In genomic region chr21:33488936-33489335, GRCh38 we compare ENCODE assay signal across 20 cellular contexts. TPM values are rescaled to one million over a fixed set of nuclear protein-coding genes. Genes with fewer than 3 reads are reported as not detected.
A peak's percentile ranks its signal among the peaks of the same experiment; 100 is the strongest.
DNase-seq lines count a peak whose midpoint lies in the region; ATAC-seq, FAIRE-seq and TF ChIP-seq lines count a peak whose summit lies in the region.
"Had no signal": no experiment of that assay in that cellular context is flagged by ENCODE, and none has a peak within 500 bp of the region (broad histone marks: within the 10 kb centered on the region; RNA-seq: fewer than 3 reads in every experiment).

No MANE protein-coding gene starts in this region.

- no peaks in the 10 kb centered on the region for H3K9me1 ChIP-seq in K562 (ENCODE audit: control insufficient read depth, insufficient read depth, low read length)

- no peaks in the 10 kb centered on the region for H3K27me3 Mint-ChIP-seq in neural crest cell (ENCODE audit: low read depth)
- H3K27me3 Mint-ChIP-seq: B cell had no signal

- H3K4me1 ChIP-seq in HepG2 (ENCODE audit: insufficient read depth, low read length) = peaks cover 21% of the 10 kb centered on the region
- peaks cover 0 to 8% (median 0%) of the 10 kb centered on the region in 4 donors for H3K4me1 ChIP-seq in right lobe of liver
- H3K4me1 ChIP-seq in K562 (replicated peaks in 1 of 2; ENCODE audit: control insufficient read depth in 2 of 2, insufficient read depth in 2 of 2, low read length in 2 of 2) = peaks cover 0 to 10% of the 10 kb centered on the region in 2 experiments; a peak in 2 of 5 replicates

- intact Hi-C loops in HepG2 (cut with micrococcal nuclease; ENCODE audit: unreplicated experiment) (no loop called here), right lobe of liver (cut with DNase I) (no loop called here), K562 (cut with micrococcal nuclease) (no loop called here), head of caudate nucleus (cut with DNase I) (no loop called here)

- H3K79me2 ChIP-seq in HepG2 (ENCODE audit: insufficient read depth, low read length) (no peaks in the 10 kb centered on the region), K562 (ENCODE audit: control insufficient read depth, insufficient read depth, low read length) (no peaks in the 10 kb centered on the region)

- no peak overlapping the region for H3K4me2 ChIP-seq in HepG2 (ENCODE audit: low read depth, low read length)
- H3K4me2 ChIP-seq in K562 (ENCODE audit: insufficient read depth, low read length) = no peak overlapping the region
- H3K4me2 ChIP-seq: BLaER1 treated with 17β-estradiol and CSF1 and Interleukin-3, amounts not matched to agents 10 nM and 100 nM had no signal

- 81% methylated on average over 4 of the region's 4 CpGs for WGBS in HepG2 (ENCODE audit: low lambda C conversion rate)
- WGBS in right lobe of liver (ENCODE audit: insufficient coverage, low coverage, low lambda C conversion rate, missing lambda C conversion rate) = 88% methylated on average over 4 of the region's 4 CpGs
- WGBS in K562 (ENCODE audit: insufficient coverage, low coverage, missing lambda C conversion rate) = 39% methylated on average over 4 of the region's 4 CpGs

- H3K9me3 ChIP-seq in HepG2 (ENCODE audit: low read length) (no peaks in the 10 kb centered on the region), right lobe of liver (no peaks in the 10 kb centered on the region), K562 (replicated peaks; ENCODE audit: control insufficient read depth, insufficient read depth, low read depth, low read length) (no peaks in the 10 kb centered on the region)
- H3K9me3 ChIP-seq: BLaER1 treated with 17β-estradiol and CSF1 and Interleukin-3, amounts not matched to agents 10 nM and 100 nM had no signal

- CTCF ChIA-PET in HepG2 (lab: Yijun Ruan, JAX; ENCODE audit: low intra/inter-chr PET ratio, low total read pairs) (no interaction called here), K562 (lab: Yijun Ruan, JAX; ENCODE audit: low intra/inter-chr PET ratio) (no interaction called here)

- no peak overlapping the region for H3K9ac ChIP-seq in HepG2 (ENCODE audit: insufficient read depth, low read depth, low read length)
- H3K9ac ChIP-seq in K562 (ENCODE audit: insufficient read depth in 1 of 2, low read depth in 2 of 2, low read length in 2 of 2) = no peak overlapping the region
- H3K9ac ChIP-seq: BLaER1 treated with 17β-estradiol and CSF1 and Interleukin-3, amounts not matched to agents 10 nM and 100 nM; GM23248 had no signal

- TF ChIP-seq POLR2A in HepG2 (IDR thresholded peaks at IDR 0.05; ENCODE audit: insufficient read depth in 1 of 2, low read depth in 2 of 2, low read length in 2 of 2) = no peak
- no peak for TF ChIP-seq POLR2A in right lobe of liver (IDR thresholded peaks at IDR 0.05)
- no peak for TF ChIP-seq POLR2A in K562 (conservative IDR thresholded peaks at IDR 0.05)

- no peak overlapping the region for H3K27ac ChIP-seq in HepG2 (ENCODE audit: extremely low read length, insufficient read depth, low read length)
- no peak overlapping the region for H3K27ac ChIP-seq in right lobe of liver
- H3K27ac ChIP-seq in K562 (ENCODE audit: extremely low read depth, low read depth, low read length) = no peak overlapping the region
- H3K27ac ChIP-seq: BLaER1 treated with 17β-estradiol and CSF1 and Interleukin-3, amounts not matched to agents 10 nM and 100 nM; GM23248; HL-60 had no signal

- no peaks in the 10 kb centered on the region for H3K36me3 Mint-ChIP-seq in neural crest cell (ENCODE audit: low read depth)
- H3K36me3 Mint-ChIP-seq: CD4-positive, CD25-positive, alpha-beta regulatory T cell had no signal

- BruUV-seq in HepG2 (replicated peaks; lab: Mats Ljungman, UMichigan) (no TSS peak), K562 (replicated peaks; lab: Mats Ljungman, UMichigan) (no TSS peak)

- no peaks in the 10 kb centered on the region for H3K36me3 ChIP-seq in HepG2 (replicated peaks in 1 of 2; ENCODE audit: control insufficient read depth in 1 of 2, insufficient read depth in 2 of 2, low read length in 2 of 2)
- H3K36me3 ChIP-seq in right lobe of liver = no peaks in the 10 kb centered on the region
- no peaks in the 10 kb centered on the region for H3K36me3 ChIP-seq in K562 (ENCODE audit: control insufficient read depth, insufficient read depth, low read length)

- no peaks in the 10 kb centered on the region for H4K20me1 ChIP-seq in HepG2 (ENCODE audit: insufficient read depth, low read length)
- H4K20me1 ChIP-seq in K562 (replicated peaks; ENCODE audit: control insufficient read depth, insufficient read depth, low read length) = no peaks in the 10 kb centered on the region
- H4K20me1 ChIP-seq: BLaER1 treated with 17β-estradiol and CSF1 and Interleukin-3, amounts not matched to agents 10 nM and 100 nM had no signal

- no peak overlapping the region for H3K4me3 ChIP-seq in HepG2 (replicated peaks in 1 of 3; ENCODE audit: insufficient read depth in 1 of 3, low read depth in 2 of 3, low read length in 3 of 3)
- no peak overlapping the region for H3K4me3 ChIP-seq in right lobe of liver
- no peak overlapping the region for H3K4me3 ChIP-seq in K562
- H3K4me3 ChIP-seq: BLaER1 treated with 17β-estradiol and CSF1 and Interleukin-3, amounts not matched to agents 10 nM and 100 nM; GM23248 had no signal

- H2AFZ ChIP-seq in HepG2 (ENCODE audit: low read length) = no peak overlapping the region
- no peak overlapping the region for H2AFZ ChIP-seq in K562 (ENCODE audit: low read depth, low read length)
- H2AFZ ChIP-seq: GM23248 had no signal

- no peak for DNase-seq in HepG2 (ENCODE audit: low spot score)
- DNase-seq in right lobe of liver = no peak
- no peak for DNase-seq in K562 (ENCODE audit: extremely low read depth in 1 of 4, low spot score in 3 of 4)
- no peak for DNase-seq in neural crest cell (ENCODE audit: low read depth, low spot score)
- DNase-seq in HT-29 (ENCODE audit: low spot score) = no peak
- no peak for DNase-seq in CD1c-positive myeloid dendritic cell (ENCODE audit: extremely low spot score)
- DNase-seq in head of caudate nucleus = no peak
- DNase-seq: 8988T; CD4-positive, CD25-positive, alpha-beta regulatory T cell; DMS153; DMS79; GDM1; GM23248; HCEC 1CT had no signal

- H3K4me1 Mint-ChIP-seq in neural crest cell = peaks cover 12% of the 10 kb centered on the region

- POLR2A ChIA-PET in HepG2 (lab: Yijun Ruan, JAX) = interaction anchor here (5.1 kb wide), 1 partner anchor 8 kb away, joined by 96 read pairs; the partner anchor contains the start of gene TMEM50B
- POLR2A ChIA-PET in K562 (lab: Yijun Ruan, JAX) = interaction anchor here (1.3 kb wide), 1 partner anchor 9 kb away, joined by 6 read pairs; the partner anchor contains the start of gene TMEM50B

- TF ChIP-seq EP300 in HepG2 (IDR thresholded peaks at IDR 0.05; ENCODE audit: low read depth in 2 of 2, low read length in 2 of 2) = no peak
- TF ChIP-seq EP300 in HepG2 (CRISPR knock-in tag; IDR thresholded peaks at IDR 0.05; ENCODE audit: borderline replicate concordance) = no peak
- no peak for TF ChIP-seq EP300 in K562 (IDR thresholded peaks at IDR 0.05; ENCODE audit: low read length)

- FAIRE-seq in HepG2 (lab: Jason Lieb, UNC) (no peak), K562 (lab: Jason Lieb, UNC) (no peak)
- FAIRE-seq: GM12892, GM18507, HTR-8/SVneo had no signal

- ATAC-seq in HepG2 = no peak
- ATAC-seq in right lobe of liver = no peak
- ATAC-seq in K562 = no peak

- TF ChIP-seq RAD21 in HepG2 (CRISPR knock-in tag; IDR thresholded peaks at IDR 0.05) = no peak
- TF ChIP-seq RAD21 in K562 (CRISPR knock-in tag; conservative IDR thresholded peaks at IDR 0.05 in 1 of 2, IDR thresholded peaks at IDR 0.05 in 1 of 2) = no peak

- TF ChIP-seq CTCF in HepG2 (CRISPR knock-in tag; IDR thresholded peaks at IDR 0.05) (no peak), right lobe of liver (IDR thresholded peaks at IDR 0.05) (no peak), K562 (IDR thresholded peaks at IDR 0.05 in 2 of 3, conservative IDR thresholded peaks at IDR 0.05 in 1 of 3; ENCODE audit: insufficient read depth in 2 of 3, low read depth in 1 of 3, low read length in 3 of 3) (no peak), neural crest cell (conservative IDR thresholded peaks at IDR 0.05) (no peak)

- no peaks in the 10 kb centered on the region for H3K9me3 Mint-ChIP-seq in neural crest cell
- H3K9me3 Mint-ChIP-seq: CD4-positive, CD25-positive, alpha-beta regulatory T cell had no signal

- no peak overlapping the region for H3K27ac Mint-ChIP-seq in neural crest cell (ENCODE audit: unreplicated experiment)
- H3K27ac Mint-ChIP-seq: B cell had no signal

- in situ Hi-C loops in HepG2 (cut with HindIII; ENCODE audit: extremely low pct_ligation_motif_present, low pct_unique_long_range_greater_than_20kb) = no loop called here
- in situ Hi-C loops in K562 (cut with MboI) = no loop called here

- H3K4me3 Mint-ChIP-seq in neural crest cell = peak overlapping the region; percentile 29

- H3K27me3 ChIP-seq in HepG2 (ENCODE audit: control insufficient read depth in 1 of 2, insufficient read depth in 2 of 2, low read length in 2 of 2) (no peaks in the 10 kb centered on the region; a peak in 1 of 5 replicates), right lobe of liver (no peaks in the 10 kb centered on the region), K562 (ENCODE audit: control insufficient read depth in 2 of 2, insufficient read depth in 2 of 2, low read length in 2 of 2) (no peaks in the 10 kb centered on the region)
- H3K27me3 ChIP-seq: BLaER1 treated with 17β-estradiol and CSF1 and Interleukin-3, amounts not matched to agents 10 nM and 100 nM had no signal

RNA-seq across cellular contexts. Expression of gene DNAJC28, which starts 2.6 kb away (rescaled TPM):
- total RNA-seq in HepG2 (2016; rRNA removed; fragmentation: Illumina TruSeq; extraction: Trizol) (2.5 and 3.3 TPM in 2 replicates), right lobe of liver (1 to 10 TPM; 1.7 to 2.7 (median 1.9) TPM), K562 (2014; rRNA removed) (0.53 and 1.6 TPM in 2 replicates), K562 (2014; rRNA removed; fragmentation: Illumina TruSeq; extraction: Trizol) (1.1 and 1.4 TPM in 2 replicates), K562 (2015; rRNA removed; fragmentation: Illumina TruSeq; extraction: Trizol) (0.72 and 1.2 TPM in 2 replicates), K562 (2021) (0.49 and 0.82 TPM in 2 replicates), neural crest cell (2.4 and 2.7 TPM in 2 replicates)
- total RNA-seq in HepG2 (2016; cell fraction: cytosol; rRNA removed; fragmentation: Illumina TruSeq; extraction: Trizol; ENCODE audit: low read depth) = 0.35 and 0.71 TPM in 2 replicates
- total RNA-seq in HepG2 (2016; cell fraction: insoluble cytoplasmic fraction; rRNA removed; fragmentation: Illumina TruSeq; extraction: Trizol) = 2.5 and 2.7 TPM in 2 replicates
- 1.2 and 1.7 TPM in 2 replicates for total RNA-seq in HepG2 (2016; cell fraction: membrane; rRNA removed; fragmentation: Illumina TruSeq; extraction: Trizol)
- total RNA-seq in HepG2 (2016; cell fraction: nucleus; rRNA removed; fragmentation: Illumina TruSeq; extraction: Trizol) = 1.7 and 3.3 TPM in 2 replicates
- polyA plus RNA-seq in HepG2 (2011; rRNA removed) (1.1 and 1.5 TPM in 2 replicates), K562 (2011; rRNA removed) (1.4 and 2.0 TPM in 2 replicates), K562 (2014; fragmentation: Illumina TruSeq; extraction: Trizol) (0.68 and 0.91 TPM in 2 replicates), K562 (2014; fragmentation: Nextera tagmentation; extraction: Ambion mirVana) (under 1 TPM; 0.75 to 0.92 TPM), K562 (2014; rRNA removed) (1.3 and 2.5 TPM in 2 replicates)
- polyA plus RNA-seq in HepG2 (2011; cell fraction: cytosol; rRNA removed) = 0.54 and 1.0 TPM in 2 replicates
- polyA plus RNA-seq in HepG2 (2011; cell fraction: nucleus; rRNA removed) = 0.63 and 1.3 TPM in 2 replicates
- 1.1 and 1.2 TPM in 2 replicates for polyA plus RNA-seq in HepG2 (2012)
- polyA plus RNA-seq in HepG2 (2016; cell fraction: cytosol; fragmentation: Illumina TruSeq; extraction: Trizol; ENCODE audit: low read depth) = 0.41 and 0.62 TPM in 2 replicates
- polyA plus RNA-seq in HepG2 (2016; cell fraction: insoluble cytoplasmic fraction; fragmentation: Illumina TruSeq; extraction: Trizol; ENCODE audit: low read depth) = 2.8 and 2.9 TPM in 2 replicates
- polyA plus RNA-seq in HepG2 (2016; cell fraction: membrane; fragmentation: Illumina TruSeq; extraction: Trizol; ENCODE audit: low read depth) = 0.46 and 0.74 TPM in 2 replicates
- polyA plus RNA-seq in HepG2 (2016; cell fraction: nucleus; fragmentation: Illumina TruSeq; extraction: Trizol; ENCODE audit: insufficient read depth, low read depth) = 3.3 and 3.5 TPM in 2 replicates
- polyA minus RNA-seq in HepG2 (2011; rRNA and poly(A)+ RNA removed; ENCODE audit: low replicate concordance) = 0.10 and 0.16 TPM in 2 replicates
- polyA minus RNA-seq in HepG2 (2011; cell fraction: cytosol; rRNA and poly(A)+ RNA removed) = 0.40 and 0.70 TPM in 2 replicates
- 1.8 and 3.1 TPM in 2 replicates for polyA minus RNA-seq in HepG2 (2011; cell fraction: nucleus; rRNA and poly(A)+ RNA removed)
- 1.8 and 5.7 TPM in 2 replicates for total RNA-seq in K562 (2011; cell fraction: chromatin; rRNA removed; ENCODE audit: low replicate concordance)
- total RNA-seq in K562 (2011; cell fraction: nucleolus; rRNA removed) = 1.7 and 2.5 TPM in 2 replicates
- 1.8 and 2.3 TPM in 2 replicates for total RNA-seq in K562 (2011; cell fraction: nucleoplasm; rRNA removed)
- polyA plus RNA-seq in K562 (2011; cell fraction: cytosol; rRNA removed) = 0.24 and 0.29 TPM in 2 replicates
- 0.43 and 0.44 TPM in 2 replicates for polyA plus RNA-seq in K562 (2011; cell fraction: nucleus; rRNA removed)
- 0.39 and 0.74 TPM in 2 replicates for polyA plus RNA-seq in K562 (2012)
- polyA minus RNA-seq in K562 (2011; rRNA and poly(A)+ RNA removed) = 1.7 and 3.1 TPM in 2 replicates
- polyA minus RNA-seq in K562 (2011; cell fraction: cytosol; rRNA and poly(A)+ RNA removed) = 0.48 TPM in 1 of 2 replicates, not detected in the other
- polyA minus RNA-seq in K562 (2011; cell fraction: nucleus; rRNA and poly(A)+ RNA removed) = 1.1 and 2.6 TPM in 2 replicates
- 0.20 and 0.42 TPM in 2 replicates for total RNA-seq in HT-29 (2014; rRNA removed; shearing (Covaris generic))

RNA-seq across cellular contexts. Expression of gene TMEM50B, which starts 9.2 kb away (rescaled TPM):
- total RNA-seq in HepG2 (2016; rRNA removed; fragmentation: Illumina TruSeq; extraction: Trizol) (13.9 and 29.9 TPM in 2 replicates), right lobe of liver (10 to 100 TPM; 13.0 to 35.4 (median 20.2) TPM), K562 (2014; rRNA removed) (19.8 and 20.5 TPM in 2 replicates), K562 (2014; rRNA removed; fragmentation: Illumina TruSeq; extraction: Trizol) (28.9 and 29.6 TPM in 2 replicates), K562 (2015; rRNA removed; fragmentation: Illumina TruSeq; extraction: Trizol) (23.9 and 26.6 TPM in 2 replicates), K562 (2021) (24.1 and 25.7 TPM in 2 replicates), neural crest cell (23.2 and 25.6 TPM in 2 replicates)
- 12.1 and 12.6 TPM in 2 replicates for total RNA-seq in HepG2 (2016; cell fraction: cytosol; rRNA removed; fragmentation: Illumina TruSeq; extraction: Trizol; ENCODE audit: low read depth)
- 18.2 and 31.9 TPM in 2 replicates for total RNA-seq in HepG2 (2016; cell fraction: insoluble cytoplasmic fraction; rRNA removed; fragmentation: Illumina TruSeq; extraction: Trizol)
- 17.4 and 19.9 TPM in 2 replicates for total RNA-seq in HepG2 (2016; cell fraction: membrane; rRNA removed; fragmentation: Illumina TruSeq; extraction: Trizol)
- 43.0 and 47.6 TPM in 2 replicates for total RNA-seq in HepG2 (2016; cell fraction: nucleus; rRNA removed; fragmentation: Illumina TruSeq; extraction: Trizol)
- polyA plus RNA-seq in HepG2 (2011; rRNA removed) (45.4 and 46.3 TPM in 2 replicates), K562 (2011; rRNA removed) (64.6 and 80.1 TPM in 2 replicates), K562 (2014; fragmentation: Illumina TruSeq; extraction: Trizol) (23.3 and 28.8 TPM in 2 replicates), K562 (2014; fragmentation: Nextera tagmentation; extraction: Ambion mirVana) (10 to 100 TPM; 41.3 to 49.1 TPM), K562 (2014; rRNA removed) (39.6 and 40.7 TPM in 2 replicates)
- polyA plus RNA-seq in HepG2 (2011; cell fraction: cytosol; rRNA removed) = 8.9 and 18.9 TPM in 2 replicates
- polyA plus RNA-seq in HepG2 (2011; cell fraction: nucleus; rRNA removed) = 109 and 139 TPM in 2 replicates
- 15.9 and 21.7 TPM in 2 replicates for polyA plus RNA-seq in HepG2 (2012)
- polyA plus RNA-seq in HepG2 (2016; cell fraction: cytosol; fragmentation: Illumina TruSeq; extraction: Trizol; ENCODE audit: low read depth) = 10.5 and 13.5 TPM in 2 replicates
- 14.7 and 18.5 TPM in 2 replicates for polyA plus RNA-seq in HepG2 (2016; cell fraction: insoluble cytoplasmic fraction; fragmentation: Illumina TruSeq; extraction: Trizol; ENCODE audit: low read depth)
- 14.4 and 16.8 TPM in 2 replicates for polyA plus RNA-seq in HepG2 (2016; cell fraction: membrane; fragmentation: Illumina TruSeq; extraction: Trizol; ENCODE audit: low read depth)
- 104 and 105 TPM in 2 replicates for polyA plus RNA-seq in HepG2 (2016; cell fraction: nucleus; fragmentation: Illumina TruSeq; extraction: Trizol; ENCODE audit: insufficient read depth, low read depth)
- 4.7 and 5.8 TPM in 2 replicates for polyA minus RNA-seq in HepG2 (2011; rRNA and poly(A)+ RNA removed; ENCODE audit: low replicate concordance)
- 3.8 and 6.8 TPM in 2 replicates for polyA minus RNA-seq in HepG2 (2011; cell fraction: cytosol; rRNA and poly(A)+ RNA removed)
- 23.4 and 29.6 TPM in 2 replicates for polyA minus RNA-seq in HepG2 (2011; cell fraction: nucleus; rRNA and poly(A)+ RNA removed)
- total RNA-seq in K562 (2011; cell fraction: chromatin; rRNA removed; ENCODE audit: low replicate concordance) = 80.7 and 176 TPM in 2 replicates
- 63.4 and 65.5 TPM in 2 replicates for total RNA-seq in K562 (2011; cell fraction: nucleolus; rRNA removed)
- total RNA-seq in K562 (2011; cell fraction: nucleoplasm; rRNA removed) = 122 and 158 TPM in 2 replicates
- polyA plus RNA-seq in K562 (2011; cell fraction: cytosol; rRNA removed) = 17.4 and 47.8 TPM in 2 replicates
- 123 and 167 TPM in 2 replicates for polyA plus RNA-seq in K562 (2011; cell fraction: nucleus; rRNA removed)
- polyA plus RNA-seq in K562 (2012) = 23.7 and 39.6 TPM in 2 replicates
- polyA minus RNA-seq in K562 (2011; rRNA and poly(A)+ RNA removed) = 23.1 and 28.5 TPM in 2 replicates
- polyA minus RNA-seq in K562 (2011; cell fraction: cytosol; rRNA and poly(A)+ RNA removed) = 6.7 and 7.5 TPM in 2 replicates
- 18.4 and 34.7 TPM in 2 replicates for polyA minus RNA-seq in K562 (2011; cell fraction: nucleus; rRNA and poly(A)+ RNA removed)
- 7.0 and 8.0 TPM in 2 replicates for total RNA-seq in HT-29 (2014; rRNA removed; shearing (Covaris generic))

RNA-seq across cellular contexts. Expression of gene GART, which starts 53.0 kb away (rescaled TPM):
- total RNA-seq in HepG2 (2016; rRNA removed; fragmentation: Illumina TruSeq; extraction: Trizol) (109 and 151 TPM in 2 replicates), right lobe of liver (10 to 100 TPM; 23.0 to 93.5 (median 39.3) TPM), K562 (2014; rRNA removed) (260 and 356 TPM in 2 replicates), K562 (2014; rRNA removed; fragmentation: Illumina TruSeq; extraction: Trizol) (349 and 398 TPM in 2 replicates), K562 (2015; rRNA removed; fragmentation: Illumina TruSeq; extraction: Trizol) (258 and 267 TPM in 2 replicates), K562 (2021) (396 and 415 TPM in 2 replicates), neural crest cell (133 and 139 TPM in 2 replicates)
- 31.1 and 36.8 TPM in 2 replicates for total RNA-seq in HepG2 (2016; cell fraction: cytosol; rRNA removed; fragmentation: Illumina TruSeq; extraction: Trizol; ENCODE audit: low read depth)
- 113 and 146 TPM in 2 replicates for total RNA-seq in HepG2 (2016; cell fraction: insoluble cytoplasmic fraction; rRNA removed; fragmentation: Illumina TruSeq; extraction: Trizol)
- total RNA-seq in HepG2 (2016; cell fraction: membrane; rRNA removed; fragmentation: Illumina TruSeq; extraction: Trizol) = 32.8 and 39.5 TPM in 2 replicates
- total RNA-seq in HepG2 (2016; cell fraction: nucleus; rRNA removed; fragmentation: Illumina TruSeq; extraction: Trizol) = 90.9 and 99.5 TPM in 2 replicates
- polyA plus RNA-seq in HepG2 (2011; rRNA removed) (17.7 and 17.9 TPM in 2 replicates), K562 (2011; rRNA removed) (100 and 141 TPM in 2 replicates), K562 (2014; fragmentation: Illumina TruSeq; extraction: Trizol) (409 and 429 TPM in 2 replicates), K562 (2014; fragmentation: Nextera tagmentation; extraction: Ambion mirVana) (100 to 1,000 TPM; 276 to 387 TPM), K562 (2014; rRNA removed) (230 and 236 TPM in 2 replicates)
- polyA plus RNA-seq in HepG2 (2011; cell fraction: cytosol; rRNA removed) = 9.6 and 13.2 TPM in 2 replicates
- 19.9 and 27.1 TPM in 2 replicates for polyA plus RNA-seq in HepG2 (2011; cell fraction: nucleus; rRNA removed)
- polyA plus RNA-seq in HepG2 (2012) = 50.5 and 59.0 TPM in 2 replicates
- polyA plus RNA-seq in HepG2 (2016; cell fraction: cytosol; fragmentation: Illumina TruSeq; extraction: Trizol; ENCODE audit: low read depth) = 4.4 and 5.6 TPM in 2 replicates
- polyA plus RNA-seq in HepG2 (2016; cell fraction: insoluble cytoplasmic fraction; fragmentation: Illumina TruSeq; extraction: Trizol; ENCODE audit: low read depth) = 99.4 and 99.8 TPM in 2 replicates
- polyA plus RNA-seq in HepG2 (2016; cell fraction: membrane; fragmentation: Illumina TruSeq; extraction: Trizol; ENCODE audit: low read depth) = 8.6 and 10.6 TPM in 2 replicates
- 70.2 and 73.8 TPM in 2 replicates for polyA plus RNA-seq in HepG2 (2016; cell fraction: nucleus; fragmentation: Illumina TruSeq; extraction: Trizol; ENCODE audit: insufficient read depth, low read depth)
- polyA minus RNA-seq in HepG2 (2011; rRNA and poly(A)+ RNA removed; ENCODE audit: low replicate concordance) = 15.8 and 35.7 TPM in 2 replicates
- 21.5 and 23.0 TPM in 2 replicates for polyA minus RNA-seq in HepG2 (2011; cell fraction: cytosol; rRNA and poly(A)+ RNA removed)
- 73.8 and 95.2 TPM in 2 replicates for polyA minus RNA-seq in HepG2 (2011; cell fraction: nucleus; rRNA and poly(A)+ RNA removed)
- total RNA-seq in K562 (2011; cell fraction: chromatin; rRNA removed; ENCODE audit: low replicate concordance) = 282 and 575 TPM in 2 replicates
- total RNA-seq in K562 (2011; cell fraction: nucleolus; rRNA removed) = 120 and 142 TPM in 2 replicates
- total RNA-seq in K562 (2011; cell fraction: nucleoplasm; rRNA removed) = 254 and 330 TPM in 2 replicates
- polyA plus RNA-seq in K562 (2011; cell fraction: cytosol; rRNA removed) = 41.9 and 69.4 TPM in 2 replicates
- 111 and 125 TPM in 2 replicates for polyA plus RNA-seq in K562 (2011; cell fraction: nucleus; rRNA removed)
- polyA plus RNA-seq in K562 (2012) = 155 and 181 TPM in 2 replicates
- 152 and 154 TPM in 2 replicates for polyA minus RNA-seq in K562 (2011; rRNA and poly(A)+ RNA removed)
- 92.6 and 125 TPM in 2 replicates for polyA minus RNA-seq in K562 (2011; cell fraction: cytosol; rRNA and poly(A)+ RNA removed)
- polyA minus RNA-seq in K562 (2011; cell fraction: nucleus; rRNA and poly(A)+ RNA removed) = 83.7 and 168 TPM in 2 replicates
- 57.6 and 59.4 TPM in 2 replicates for total RNA-seq in HT-29 (2014; rRNA removed; shearing (Covaris generic))

RNA-seq across cellular contexts. Expression of gene SON, which starts 53.9 kb away (rescaled TPM):
- 78.3 and 291 TPM in 2 replicates for total RNA-seq in HepG2 (2016; rRNA removed; fragmentation: Illumina TruSeq; extraction: Trizol)
- 8.5 and 9.3 TPM in 2 replicates for total RNA-seq in HepG2 (2016; cell fraction: cytosol; rRNA removed; fragmentation: Illumina TruSeq; extraction: Trizol; ENCODE audit: low read depth)
- total RNA-seq in HepG2 (2016; cell fraction: insoluble cytoplasmic fraction; rRNA removed; fragmentation: Illumina TruSeq; extraction: Trizol) = 71.9 and 282 TPM in 2 replicates
- total RNA-seq in HepG2 (2016; cell fraction: membrane; rRNA removed; fragmentation: Illumina TruSeq; extraction: Trizol) = 38.8 and 42.6 TPM in 2 replicates
- total RNA-seq in HepG2 (2016; cell fraction: nucleus; rRNA removed; fragmentation: Illumina TruSeq; extraction: Trizol) = 173 and 188 TPM in 2 replicates
- 60.8 and 61.3 TPM in 2 replicates for polyA plus RNA-seq in HepG2 (2011; rRNA removed)
- 27.3 and 38.0 TPM in 2 replicates for polyA plus RNA-seq in HepG2 (2011; cell fraction: cytosol; rRNA removed)
- polyA plus RNA-seq in HepG2 (2011; cell fraction: nucleus; rRNA removed) = 184 and 204 TPM in 2 replicates
- 121 and 128 TPM in 2 replicates for polyA plus RNA-seq in HepG2 (2012)
- polyA plus RNA-seq in HepG2 (2016; cell fraction: cytosol; fragmentation: Illumina TruSeq; extraction: Trizol; ENCODE audit: low read depth) = 4.6 and 5.8 TPM in 2 replicates
- 116 and 145 TPM in 2 replicates for polyA plus RNA-seq in HepG2 (2016; cell fraction: insoluble cytoplasmic fraction; fragmentation: Illumina TruSeq; extraction: Trizol; ENCODE audit: low read depth)
- 16.5 and 18.3 TPM in 2 replicates for polyA plus RNA-seq in HepG2 (2016; cell fraction: membrane; fragmentation: Illumina TruSeq; extraction: Trizol; ENCODE audit: low read depth)
- polyA plus RNA-seq in HepG2 (2016; cell fraction: nucleus; fragmentation: Illumina TruSeq; extraction: Trizol; ENCODE audit: insufficient read depth, low read depth) = 242 and 248 TPM in 2 replicates
- polyA minus RNA-seq in HepG2 (2011; rRNA and poly(A)+ RNA removed; ENCODE audit: low replicate concordance) = 192 and 202 TPM in 2 replicates
- polyA minus RNA-seq in HepG2 (2011; cell fraction: cytosol; rRNA and poly(A)+ RNA removed) = 80.6 and 107 TPM in 2 replicates
- polyA minus RNA-seq in HepG2 (2011; cell fraction: nucleus; rRNA and poly(A)+ RNA removed) = 280 and 289 TPM in 2 replicates
- total RNA-seq in right lobe of liver = 100 to 1,000 TPM in 4 of 6 experiments, 10 to 100 TPM in 2; 86.7 to 212 (median 113) TPM
- total RNA-seq in K562 (2011; cell fraction: chromatin; rRNA removed; ENCODE audit: low replicate concordance) = 223 and 597 TPM in 2 replicates
- 107 and 150 TPM in 2 replicates for total RNA-seq in K562 (2011; cell fraction: nucleolus; rRNA removed)
- total RNA-seq in K562 (2011; cell fraction: nucleoplasm; rRNA removed) = 253 and 349 TPM in 2 replicates
- 126 and 185 TPM in 2 replicates for total RNA-seq in K562 (2014; rRNA removed)
- 142 and 149 TPM in 2 replicates for total RNA-seq in K562 (2014; rRNA removed; fragmentation: Illumina TruSeq; extraction: Trizol)
- total RNA-seq in K562 (2015; rRNA removed; fragmentation: Illumina TruSeq; extraction: Trizol) = 120 and 149 TPM in 2 replicates
- 242 and 259 TPM in 2 replicates for total RNA-seq in K562 (2021)
- 99.1 and 105 TPM in 2 replicates for polyA plus RNA-seq in K562 (2011; rRNA removed)
- 88.2 and 117 TPM in 2 replicates for polyA plus RNA-seq in K562 (2011; cell fraction: cytosol; rRNA removed)
- polyA plus RNA-seq in K562 (2011; cell fraction: nucleus; rRNA removed) = 255 and 309 TPM in 2 replicates
- 146 and 246 TPM in 2 replicates for polyA plus RNA-seq in K562 (2012)
- polyA plus RNA-seq in K562 (2014; fragmentation: Illumina TruSeq; extraction: Trizol) = 173 and 203 TPM in 2 replicates
- polyA plus RNA-seq in K562 (2014; fragmentation: Nextera tagmentation; extraction: Ambion mirVana) = 100 to 1,000 TPM; 195 to 742 TPM
- 97.6 and 187 TPM in 2 replicates for polyA plus RNA-seq in K562 (2014; rRNA removed)
- polyA minus RNA-seq in K562 (2011; rRNA and poly(A)+ RNA removed) = 241 and 277 TPM in 2 replicates
- 183 and 187 TPM in 2 replicates for polyA minus RNA-seq in K562 (2011; cell fraction: cytosol; rRNA and poly(A)+ RNA removed)
- 121 and 212 TPM in 2 replicates for polyA minus RNA-seq in K562 (2011; cell fraction: nucleus; rRNA and poly(A)+ RNA removed)
- 367 and 395 TPM in 2 replicates for total RNA-seq in neural crest cell
- total RNA-seq in HT-29 (2014; rRNA removed; shearing (Covaris generic)) = 67.7 and 68.9 TPM in 2 replicates

Comparison
In these comparisons a context has a peak if more than half of its experiments do, and no peak if none do; other contexts are left out.
1. Of the 241 proteins assayed by ChIP-seq in both HepG2 and K562: peak only in HepG2: none; only in K562: MAFG; in both: MAFF and MAFK; in neither: 238.